In genomic region chr17:78997231-78997741, GRCh38 we compare ENCODE assay signal across 15 cellular contexts. TPM values are rescaled to one million over a fixed set of nuclear protein-coding genes. Genes with fewer than 3 reads are reported as not detected.
DNase-seq lines count a peak whose midpoint lies in the region; FAIRE-seq and TF ChIP-seq lines count a peak whose summit lies in the region.
"Had no signal": no experiment of that assay in that cellular context is flagged by ENCODE, and none has a peak within 500 bp of the region (broad histone marks: within the 10 kb centered on the region; RNA-seq: fewer than 3 reads in every experiment).

No MANE protein-coding gene starts in this region.

- H3K27ac ChIP-seq in VCaP (peak overlapping the region; percentile 90), kidney (ENCODE audit: low read depth in 2 of 2, low read length in 2 of 2) (no peak overlapping the region), sigmoid colon (no peak overlapping the region)
- H3K27ac ChIP-seq: BLaER1 had no signal

- H3K9ac ChIP-seq in kidney (ENCODE audit: low read length in 2 of 2): no peak overlapping the region
- H3K9ac ChIP-seq: BLaER1 had no signal

- TF ChIP-seq CTCF in VCaP (conservative IDR thresholded peaks at IDR 0.05): no peak
- TF ChIP-seq CTCF in kidney (IDR thresholded peaks at IDR 0.05; ENCODE audit: borderline replicate concordance, extremely low read depth, insufficient read depth): no peak
- no peak for TF ChIP-seq CTCF in sigmoid colon (IDR thresholded peaks at IDR 0.05)
- no peak for TF ChIP-seq CTCF in BE2C (IDR thresholded peaks at IDR 0.05; ENCODE audit: low read depth, low read length)

- H3K9me3 ChIP-seq in kidney (ENCODE audit: control insufficient read depth in 1 of 2, low read length in 2 of 2) (no peaks in the 10 kb centered on the region), sigmoid colon (no peaks in the 10 kb centered on the region), BE2C (no peaks in the 10 kb centered on the region)
- H3K9me3 ChIP-seq: BLaER1 had no signal

- no peak overlapping the region for H3K4me3 ChIP-seq in kidney (ENCODE audit: low read length in 2 of 2)
- no peak overlapping the region for H3K4me3 ChIP-seq in sigmoid colon
- no peak overlapping the region for H3K4me3 ChIP-seq in BE2C (ENCODE audit: low read depth, low read length)
- H3K4me3 ChIP-seq: BLaER1, lung had no signal

- H3K27me3 ChIP-seq in sigmoid colon (no peaks in the 10 kb centered on the region), BE2C (no peaks in the 10 kb centered on the region)
- H3K27me3 ChIP-seq: BLaER1 had no signal

- FAIRE-seq in kidney (lab: Jason Lieb, UNC): no peak

- TF ChIP-seq POLR2A in sigmoid colon (IDR thresholded peaks at IDR 0.05): no peak

- H3K36me3 ChIP-seq in kidney (ENCODE audit: control insufficient read depth in 1 of 2, insufficient read depth in 2 of 2, low read length in 2 of 2) (peaks cover 6% of the 10 kb centered on the region in 2 donors), sigmoid colon (peaks cover under 1 to 57% (median 18%) of the 10 kb centered on the region in 4 donors), BE2C (peaks cover 37% of the 10 kb centered on the region)

- intact Hi-C loops in kidney (cut with DNase I): no loop called here
- intact Hi-C loops in sigmoid colon (cut with DNase I): no loop called here

- peaks cover 0 to 8% of the 10 kb centered on the region in 2 donors for H3K4me1 ChIP-seq in kidney (ENCODE audit: control insufficient read depth in 1 of 2, insufficient read depth in 1 of 2, low read depth in 1 of 2, low read length in 2 of 2)
- peaks cover 0 to 12% (median 4%) of the 10 kb centered on the region in 4 donors for H3K4me1 ChIP-seq in sigmoid colon
- peaks cover 5% of the 10 kb centered on the region; the same call in 1 of the 2 replicates for H3K4me1 ChIP-seq in BE2C
- H3K4me1 ChIP-seq: BLaER1 had no signal

- peak; percentile 50 for DNase-seq in LHCN-M2 (ENCODE audit: low read depth)
- peak; percentile 69 for DNase-seq in kidney
- peak; percentile 53 for DNase-seq in sigmoid colon
- no peak for DNase-seq in A172 (ENCODE audit: low spot score)
- no peak for DNase-seq in BE2C
- no peak for DNase-seq in NCI-H187 treated with DMSO at 0.1 percent for 48 hours (lab: John Stamatoyannopoulos, UW)
- no peak for DNase-seq in NCI-H526 (lab: John Stamatoyannopoulos, UW)
- DNase-seq: activated CD4-positive, alpha-beta T cell treated with anti-CD3 and anti-CD28 coated beads, Interleukin-2, amount 10 ng/mL, durations not matched to agents 24 days and 14 days; activated naive CD8-positive, alpha-beta T cell treated with anti-CD3 and anti-CD28 coated beads for 36 hours; DMS 273 treated with DMSO at 0.1 percent for 48 hours; GF-D8; H9 had no signal

- WGBS in sigmoid colon, 2 donors: 49 to 88% methylated on average over 27 of the region's 27 CpGs

- TF ChIP-seq EP300 in sigmoid colon (IDR thresholded peaks at IDR 0.05): no peak

RNA-seq across cellular contexts. Expression of gene CANT1, which starts 12.3 kb away (rescaled TPM):
- total RNA-seq in LHCN-M2 (2014; rRNA removed) (75.5 and 77.2 TPM in 2 replicates), kidney (56.6 TPM), sigmoid colon (10 to 100 TPM; 11.1 to 19.1 (median 13.4) TPM)
- polyA plus RNA-seq in LHCN-M2 (2012): 44.8 TPM
- polyA plus RNA-seq in kidney (ENCODE audit: insufficient read depth, low read depth, low replicate concordance) (23.0 TPM), sigmoid colon (100 to 1,000 TPM in 1 of 3 donors, 10 to 100 TPM in 2; 51.1 to 132 (median 60.3) TPM)
- 81.4 and 90.1 TPM in 2 replicates for total RNA-seq in A172 (2014; rRNA removed; shearing (Covaris generic))
- polyA plus RNA-seq in BE2C (2012; ENCODE audit: insufficient read depth, insufficient read length, low read depth): 99.6 TPM

RNA-seq across cellular contexts. Expression of gene LGALS3BP, which starts 17.6 kb away (rescaled TPM):
- total RNA-seq in LHCN-M2 (2014; rRNA removed) (331 and 403 TPM in 2 replicates), kidney (240 TPM), sigmoid colon (100 to 1,000 TPM; 134 to 277 (median 186) TPM)
- 205 TPM for polyA plus RNA-seq in LHCN-M2 (2012)
- polyA plus RNA-seq in kidney (ENCODE audit: insufficient read depth, low read depth, low replicate concordance) (310 TPM), sigmoid colon (100 to 1,000 TPM in 2 of 3 donors, 10 to 100 TPM in 1; 92.5 to 415 (median 138) TPM)
- total RNA-seq in A172 (2014; rRNA removed; shearing (Covaris generic)): 352 and 514 TPM in 2 replicates
- 544 TPM for polyA plus RNA-seq in BE2C (2012; ENCODE audit: insufficient read depth, insufficient read length, low read depth)

RNA-seq across cellular contexts. Expression of gene C1QTNF1, which starts 26.7 kb away (rescaled TPM):
- total RNA-seq in LHCN-M2 (2014; rRNA removed) (5.7 and 6.7 TPM in 2 replicates), kidney (65.2 TPM), sigmoid colon (10 to 100 TPM; 14.8 to 31.4 (median 26.2) TPM)
- 3.9 TPM for polyA plus RNA-seq in LHCN-M2 (2012)
- polyA plus RNA-seq in kidney (ENCODE audit: insufficient read depth, low read depth, low replicate concordance) (18.0 TPM), sigmoid colon (10 to 100 TPM in 1 of 3 donors, 1 to 10 TPM in 2; 1.4 to 34.6 (median 4.8) TPM)
- total RNA-seq in A172 (2014; rRNA removed; shearing (Covaris generic)): 6.5 and 11.8 TPM in 2 replicates
- 11.1 TPM for polyA plus RNA-seq in BE2C (2012; ENCODE audit: insufficient read depth, insufficient read length, low read depth)
- total RNA-seq: activated CD4-positive, alpha-beta T cell treated with anti-CD3 and anti-CD28 coated beads, Interleukin-2, amount 10 ng/mL, durations not matched to agents 24 days and 14 days had no signal

Comparison
In these comparisons a context has a peak if more than half of its experiments do, and no peak if none do; other contexts are left out.
1. DNase-seq: peak in LHCN-M2 (single experiment), kidney (single experiment) and sigmoid colon (single experiment); none in A172 (single experiment), BE2C (single experiment), NCI-H187 treated with DMSO at 0.1 percent for 48 hours (single experiment) and NCI-H526 (0 of 2).